In the genomic region with DNA sequence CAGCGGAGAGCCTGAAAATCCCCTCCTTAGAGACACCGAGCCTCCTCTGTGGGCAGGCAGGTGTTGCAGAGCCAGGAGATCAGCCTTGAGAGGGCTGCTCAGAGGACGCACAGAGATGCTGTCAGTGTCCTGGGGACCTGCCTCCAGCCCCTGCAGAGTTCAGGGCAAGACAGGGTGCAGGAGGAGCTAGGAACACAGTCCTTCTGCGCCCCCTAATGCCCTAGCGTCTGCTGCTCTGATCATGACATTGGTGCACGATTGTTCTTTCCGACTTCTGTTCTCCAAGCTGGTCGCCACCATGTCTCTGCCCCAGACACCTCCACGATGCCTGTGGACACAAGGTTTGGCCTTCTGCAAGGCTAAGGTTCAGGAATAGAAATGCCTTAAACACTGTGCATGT, we compare ENCODE assay signal across 34 cellular contexts.
DNase-seq lines count a peak whose midpoint lies in the region; ATAC-seq, FAIRE-seq and TF ChIP-seq lines count a peak whose summit lies in the region.
"Had no signal": no experiment of that assay in that cellular context is flagged by ENCODE, and none has a peak within 500 bp of the region (broad histone marks: within the 10 kb centered on the region; RNA-seq: fewer than 3 reads in every experiment).

No MANE protein-coding gene starts in this region.

- peak; percentile 41 for ATAC-seq in mucosa of descending colon
- ATAC-seq in stimulated activated effector memory CD8-positive, alpha-beta T cell treated with anti-CD3 and anti-CD28 coated beads, Interleukin-12 subunit alpha, Interleukin-12 subunit beta, amount 100 ng/mL, for 72 hours = no peak
- ATAC-seq in activated CD8-positive, alpha-beta memory T cell treated with anti-CD3 and anti-CD28 coated beads, Interleukin-2, amount 10 ng/mL, durations not matched to agents 7 days and 5 days = no peak
- ATAC-seq: activated CD4-positive, CD25-positive, alpha-beta regulatory T cell treated with anti-CD3 and anti-CD28 coated beads, Interleukin-2, amount 50 U/mL, for 24 hours; GM12878; left ventricle myocardium superior; natural killer cell; pancreas; right cardiac atrium had no signal

- no peak overlapping the region for H4K91ac ChIP-seq in H1 (replicated peaks; ENCODE audit: insufficient read length, low read length)

- H3K23ac ChIP-seq in H1 (ENCODE audit: insufficient read length) = no peak overlapping the region

- H3K9me3 ChIP-seq in H1 (ENCODE audit: insufficient read depth in 2 of 2, low read depth in 1 of 2, low read length in 1 of 2) = no peaks in the 10 kb centered on the region
- no peaks in the 10 kb centered on the region for H3K9me3 ChIP-seq in mucosa of descending colon
- H3K9me3 ChIP-seq: ascending aorta, HAP-1, MG63, pancreas, thoracic aorta, uterus had no signal

- H3K27me3 Mint-ChIP-seq in activated CD8-positive, alpha-beta memory T cell treated with anti-CD3 and anti-CD28 coated beads, Interleukin-2, amount 10 ng/mL, durations not matched to agents 7 days and 5 days = no peaks in the 10 kb centered on the region
- H3K27me3 Mint-ChIP-seq: activated CD4-positive, alpha-beta memory T cell treated with anti-CD3 and anti-CD28 coated beads, Interleukin-2, amount 10 ng/mL, durations not matched to agents 7 days and 5 days; B cell had no signal

- no peaks in the 10 kb centered on the region for H3K79me1 ChIP-seq in H1 (ENCODE audit: low read depth, low read length)

- no peaks in the 10 kb centered on the region for H3K79me2 ChIP-seq in H1 (ENCODE audit: control insufficient read depth in 1 of 2, insufficient read depth in 2 of 2, low read length in 2 of 2)

- H4K20me1 ChIP-seq in H1 (replicated peaks in 1 of 2; ENCODE audit: control insufficient read depth in 1 of 2, insufficient read depth in 2 of 2, low read length in 2 of 2) = no peaks in the 10 kb centered on the region

- peak; percentile 55 for FAIRE-seq in H1 (lab: Jason Lieb, UNC)
- FAIRE-seq: A204.1, endothelial cell of umbilical vein, GM12878, pancreas had no signal

- no peaks in the 10 kb centered on the region for H3K36me3 Mint-ChIP-seq in stimulated activated effector memory CD8-positive, alpha-beta T cell treated with anti-CD3 and anti-CD28 coated beads, Interleukin-12 subunit alpha, Interleukin-12 subunit beta, amount 100 ng/mL, for 72 hours
- no peaks in the 10 kb centered on the region for H3K36me3 Mint-ChIP-seq in activated CD8-positive, alpha-beta memory T cell treated with anti-CD3 and anti-CD28 coated beads, Interleukin-2, amount 10 ng/mL, durations not matched to agents 7 days and 5 days
- H3K36me3 Mint-ChIP-seq: activated naive CD8-positive, alpha-beta T cell treated with anti-CD3 and anti-CD28 coated beads for 36 hours; natural killer cell had no signal

- H3K4me3 Mint-ChIP-seq in stimulated activated effector memory CD8-positive, alpha-beta T cell treated with anti-CD3 and anti-CD28 coated beads, Interleukin-12 subunit alpha, Interleukin-12 subunit beta, amount 100 ng/mL, for 72 hours = no peak overlapping the region
- no peak overlapping the region for H3K4me3 Mint-ChIP-seq in activated CD8-positive, alpha-beta memory T cell treated with anti-CD3 and anti-CD28 coated beads, Interleukin-2, amount 10 ng/mL, durations not matched to agents 7 days and 5 days
- H3K4me3 Mint-ChIP-seq: activated CD4-positive, alpha-beta memory T cell treated with anti-CD3 and anti-CD28 coated beads, Interleukin-2, amount 10 ng/mL, durations not matched to agents 7 days and 5 days; activated naive CD8-positive, alpha-beta T cell treated with anti-CD3 and anti-CD28 coated beads for 36 hours; B cell; dendritic cell treated with granulocyte-macrophage colony-stimulating factor and Interleukin-4, amounts not matched to agents 40 ng/mL and 50 ng/mL, for 4 days; natural killer cell had no signal

- H3K36me3 ChIP-seq in H1 (ENCODE audit: control insufficient read depth in 2 of 4, insufficient read depth in 4 of 4, low read length in 3 of 4) (no peaks in the 10 kb centered on the region), mucosa of descending colon (ENCODE audit: low read depth) (no peaks in the 10 kb centered on the region)
- H3K36me3 ChIP-seq: ascending aorta, HAP-1, MG63, pancreas, thoracic aorta, uterus had no signal

- no peak overlapping the region for H2AFZ ChIP-seq in H1 (ENCODE audit: low read length)

- no peaks in the 10 kb centered on the region for H3K23me2 ChIP-seq in H1 (ENCODE audit: low read depth, low read length)

- no peak overlapping the region for H3K9ac ChIP-seq in H1 (replicated peaks in 1 of 4; ENCODE audit: extremely low read depth in 1 of 4, low read depth in 3 of 4, low read length in 3 of 4)

- no peak for TF ChIP-seq POLR2A in H1 (IDR thresholded peaks at IDR 0.05; ENCODE audit: control extremely low read depth in 1 of 2, low read depth in 2 of 2, low read length in 2 of 2)

- H3K9me3 Mint-ChIP-seq in stimulated activated effector memory CD8-positive, alpha-beta T cell treated with anti-CD3 and anti-CD28 coated beads, Interleukin-12 subunit alpha, Interleukin-12 subunit beta, amount 100 ng/mL, for 72 hours = no peaks in the 10 kb centered on the region
- no peaks in the 10 kb centered on the region for H3K9me3 Mint-ChIP-seq in activated CD8-positive, alpha-beta memory T cell treated with anti-CD3 and anti-CD28 coated beads, Interleukin-2, amount 10 ng/mL, durations not matched to agents 7 days and 5 days (ENCODE audit: low read depth)
- H3K9me3 Mint-ChIP-seq: activated CD4-positive, alpha-beta memory T cell treated with anti-CD3 and anti-CD28 coated beads, Interleukin-2, amount 10 ng/mL, durations not matched to agents 7 days and 5 days; activated naive CD8-positive, alpha-beta T cell treated with anti-CD3 and anti-CD28 coated beads for 36 hours; dendritic cell treated with granulocyte-macrophage colony-stimulating factor and Interleukin-4, amounts not matched to agents 40 ng/mL and 50 ng/mL, for 4 days; natural killer cell had no signal

- H4K8ac ChIP-seq in H1 (ENCODE audit: extremely low read depth, insufficient read depth, low read length) = no peak overlapping the region

- no peak overlapping the region for H3K27ac Mint-ChIP-seq in stimulated activated effector memory CD8-positive, alpha-beta T cell treated with anti-CD3 and anti-CD28 coated beads, Interleukin-12 subunit alpha, Interleukin-12 subunit beta, amount 100 ng/mL, for 72 hours
- no peak overlapping the region for H3K27ac Mint-ChIP-seq in activated CD8-positive, alpha-beta memory T cell treated with anti-CD3 and anti-CD28 coated beads, Interleukin-2, amount 10 ng/mL, durations not matched to agents 7 days and 5 days
- H3K27ac Mint-ChIP-seq: activated CD4-positive, alpha-beta memory T cell treated with anti-CD3 and anti-CD28 coated beads, Interleukin-2, amount 10 ng/mL, durations not matched to agents 7 days and 5 days; activated naive CD8-positive, alpha-beta T cell treated with anti-CD3 and anti-CD28 coated beads for 36 hours; B cell; dendritic cell treated with granulocyte-macrophage colony-stimulating factor and Interleukin-4, amounts not matched to agents 40 ng/mL and 50 ng/mL, for 4 days; natural killer cell had no signal

- no peaks in the 10 kb centered on the region for H3K27me3 ChIP-seq in H1 (replicated peaks in 1 of 4; ENCODE audit: control insufficient read depth in 3 of 4, extremely low read depth in 1 of 4, insufficient read depth in 3 of 4, low read length in 3 of 4)
- H3K27me3 ChIP-seq: ascending aorta, MG63, uterus had no signal

- H3K4me3 ChIP-seq in LNCaP clone FGC (ENCODE audit: low read depth, low read length) (no peak overlapping the region), H1 (ENCODE audit: extremely low read depth in 1 of 4, insufficient read depth in 2 of 4, low read depth in 3 of 4, low read length in 4 of 4) (no peak overlapping the region), mucosa of descending colon (no peak overlapping the region)
- H3K4me3 ChIP-seq: ascending aorta, GM12878, HAP-1, MG63, pancreas, thoracic aorta, uterus had no signal

- H3K18ac ChIP-seq in H1 (ENCODE audit: extremely low read depth, low read length) = no peak overlapping the region

- peak; percentile 36 for DNase-seq in NCI-H748 (lab: John Stamatoyannopoulos, UW; ENCODE audit: unreplicated experiment)
- no peak for DNase-seq in NCI-H748 treated with DMSO at 0.1 percent for 48 hours (lab: John Stamatoyannopoulos, UW)
- no peak for DNase-seq in LNCaP clone FGC (ENCODE audit: low read depth)
- DNase-seq in H1 (ENCODE audit: low read depth in 1 of 2, low spot score in 2 of 2) = peak; percentile 23 to 57
- DNase-seq in mucosa of descending colon = peak in 2 of 3 donors; percentile 25 to 31
- no peak for DNase-seq in stimulated activated effector memory CD8-positive, alpha-beta T cell treated with anti-CD3 and anti-CD28 coated beads, Interleukin-12 subunit alpha, Interleukin-12 subunit beta, amount 100 ng/mL, for 72 hours (ENCODE audit: low spot score in 2 of 2)
- no peak for DNase-seq in activated CD8-positive, alpha-beta memory T cell treated with anti-CD3 and anti-CD28 coated beads, Interleukin-2, amount 10 ng/mL, durations not matched to agents 7 days and 5 days
- no peak for DNase-seq in D341Med (ENCODE audit: low spot score)
- DNase-seq: activated CD4-positive, alpha-beta memory T cell treated with anti-CD3 and anti-CD28 coated beads, Interleukin-2, amount 10 ng/mL, durations not matched to agents 7 days and 5 days; activated naive CD8-positive, alpha-beta T cell treated with anti-CD3 and anti-CD28 coated beads for 36 hours; DMS79; head of caudate nucleus; left ventricle myocardium superior; MG63; midbrain; natural killer cell; NCI-H2171; NCI-H510A treated with DMSO at 0.1 percent for 48 hours; pancreas; right cardiac atrium; stimulated activated CD4-positive, alpha-beta T cell treated with anti-CD3 and anti-CD28 coated beads, Interleukin-12 subunit alpha, Interleukin-12 subunit beta, amount 100 ng/mL, for 4 hours; stimulated activated CD4-positive, alpha-beta T cell treated with anti-CD3 and anti-CD28 coated beads, Interleukin-4, amount 100 ng/mL, for 24 hours; stimulated activated naive CD4-positive, alpha-beta T cell; uterus had no signal

- H3K4me2 ChIP-seq in H1 (ENCODE audit: insufficient read depth in 1 of 2, low read depth in 2 of 2, low read length in 2 of 2) = no peak overlapping the region

- H3K4me1 ChIP-seq in H1 (replicated peaks in 1 of 4; ENCODE audit: control insufficient read depth in 3 of 4, insufficient read depth in 4 of 4, low read length in 3 of 4) (peaks cover 0 to 9% (median 4%) of the 10 kb centered on the region in 4 experiments; a peak in 4 of 7 replicates), mucosa of descending colon (ENCODE audit: low read depth) (no peaks in the 10 kb centered on the region)
- H3K4me1 ChIP-seq: ascending aorta, HAP-1, pancreas, uterus had no signal

- no peak overlapping the region for H3K27ac ChIP-seq in H1 (ENCODE audit: low read depth, low read length)
- H3K27ac ChIP-seq: ascending aorta, HL-60, pancreas, thoracic aorta, uterus had no signal

- no peak overlapping the region for H4K5ac ChIP-seq in H1 (ENCODE audit: insufficient read length, low read depth, low read length)

- 0 out of 2 replicates have a peak overlapping the region, but pooled peaks have one; percentile 1 for H2BK5ac ChIP-seq in H1 (ENCODE audit: low read depth, low read length)

- no peak for TF ChIP-seq EP300 in H1 (IDR thresholded peaks at IDR 0.05; ENCODE audit: borderline replicate concordance in 1 of 2, low read depth in 2 of 2, low read length in 2 of 2)

- no peak overlapping the region for H2BK120ac ChIP-seq in H1 (replicated peaks; ENCODE audit: low read depth, low read length)

- H3K4ac ChIP-seq in H1 (replicated peaks; ENCODE audit: insufficient read length, low read depth, low read length) = no peak overlapping the region

- CTCF ChIA-PET in H1 (lab: Charles Lee; ENCODE audit: partially characterized antibody) = interaction anchor here (0.7 to 2.9 kb wide), 14 partner anchors 9 to 472 kb away, joined by 3 to 7 read pairs (median 4); no protein-coding TSS in a partner anchor
- CTCF ChIA-PET in activated CD8-positive, alpha-beta memory T cell treated with anti-CD3 and anti-CD28 coated beads, Interleukin-2, amount 10 ng/mL, durations not matched to agents 7 days and 5 days (lab: Charles Lee) = no interaction called here

- POLR2A ChIA-PET in H1 (lab: Charles Lee; ENCODE audit: partially characterized antibody) = interaction anchor here (0.7 kb wide), 1 partner anchor 19 kb away, joined by 3 read pairs; no protein-coding TSS in a partner anchor

- 81% methylated on average over 9 of the region's 9 CpGs; no CpG with 5 or more reads in 1 of the 2 experiments for WGBS in H1 (ENCODE audit: extremely low coverage in 1 of 2, insufficient coverage in 1 of 2, insufficient read length in 1 of 2, insufficient replicate concordance in 2 of 2, low coverage in 1 of 2, low lambda C conversion rate in 2 of 2, missing lambda C conversion rate in 1 of 2), 2 experiments

- intact Hi-C loops in mucosa of descending colon (cut with DNase I, micrococcal nuclease) = no loop called here

- H3K4me1 Mint-ChIP-seq in stimulated activated effector memory CD8-positive, alpha-beta T cell treated with anti-CD3 and anti-CD28 coated beads, Interleukin-12 subunit alpha, Interleukin-12 subunit beta, amount 100 ng/mL, for 72 hours = no peaks in the 10 kb centered on the region
- no peaks in the 10 kb centered on the region for H3K4me1 Mint-ChIP-seq in activated CD8-positive, alpha-beta memory T cell treated with anti-CD3 and anti-CD28 coated beads, Interleukin-2, amount 10 ng/mL, durations not matched to agents 7 days and 5 days
- H3K4me1 Mint-ChIP-seq: activated CD4-positive, alpha-beta memory T cell treated with anti-CD3 and anti-CD28 coated beads, Interleukin-2, amount 10 ng/mL, durations not matched to agents 7 days and 5 days; activated naive CD8-positive, alpha-beta T cell treated with anti-CD3 and anti-CD28 coated beads for 36 hours; B cell; natural killer cell had no signal

- H2BK15ac ChIP-seq in H1 (ENCODE audit: low read length) = no peak overlapping the region

- H3K56ac ChIP-seq in H1 (replicated peaks; ENCODE audit: insufficient read length, low read depth, low read length) = no peak overlapping the region

- no peak overlapping the region for H2BK12ac ChIP-seq in H1 (ENCODE audit: low read depth, low read length)

- peak; percentile 84 to 88 for TF ChIP-seq RAD21 in H1 (IDR thresholded peaks at IDR 0.05 in 1 of 2, conservative IDR thresholded peaks at IDR 0.05 in 1 of 2; ENCODE audit: low read depth in 2 of 2, low read length in 2 of 2)

- TF ChIP-seq CTCF in LNCaP clone FGC (IDR thresholded peaks at IDR 0.05; ENCODE audit: control insufficient read depth, extremely low read depth, insufficient read depth) (peak; percentile 44), H1 (IDR thresholded peaks at IDR 0.05; ENCODE audit: control extremely low read depth in 1 of 3, insufficient read depth in 1 of 3, low read depth in 1 of 3, low read length in 3 of 3) (peak; percentile 64 to 80 (median 74)), mucosa of descending colon (IDR thresholded peaks at IDR 0.05) (no peak)

- H3K14ac ChIP-seq in H1 (ENCODE audit: insufficient read length) = no peak overlapping the region

- H2AK5ac ChIP-seq in H1 (ENCODE audit: low read depth, low read length) = no peak overlapping the region

- H2BK20ac ChIP-seq in H1 (ENCODE audit: low read length) = no peak overlapping the region

Comparison
In these comparisons a context has a peak if more than half of its experiments do, and no peak if none do; other contexts are left out.
1. DNase-seq: peak in NCI-H748 (single experiment), H1 (2 of 2) and mucosa of descending colon (2 of 3); none in NCI-H748 treated with DMSO at 0.1 percent for 48 hours (single experiment), LNCaP clone FGC (single experiment), stimulated activated effector memory CD8-positive, alpha-beta T cell treated with anti-CD3 and anti-CD28 coated beads, Interleukin-12 subunit alpha, Interleukin-12 subunit beta, amount 100 ng/mL, for 72 hours (0 of 2), activated CD8-positive, alpha-beta memory T cell treated with anti-CD3 and anti-CD28 coated beads, Interleukin-2, amount 10 ng/mL, durations not matched to agents 7 days and 5 days (single experiment) and D341Med (single experiment).